ENCODE assay signal across 1 cellular context in the genomic region with DNA sequence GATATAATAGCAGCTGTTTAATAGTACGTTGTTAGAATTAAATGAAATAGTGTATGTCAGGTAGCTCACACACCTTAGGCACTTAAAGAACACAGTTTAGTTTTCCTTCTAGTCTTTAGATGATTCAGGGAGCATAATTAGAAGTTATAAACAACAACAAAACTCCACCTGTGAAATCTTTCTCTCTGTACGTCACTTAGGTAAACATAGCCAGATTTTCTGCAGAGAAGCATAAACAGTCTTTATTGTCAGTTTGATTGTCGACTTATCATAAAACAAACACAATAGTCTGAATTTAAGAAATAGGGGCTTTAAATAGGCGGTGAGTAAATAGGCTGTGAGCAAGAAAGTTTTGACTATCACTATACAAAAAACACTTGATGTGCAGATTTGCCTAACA.
A peak's percentile ranks its signal among the peaks of the same experiment; 100 is the strongest.
TF ChIP-seq lines count a peak whose summit lies in the region.

No MANE protein-coding gene starts in this region.

TF ChIP-seq in HEK293, 187 proteins besides CTCF, POLR2A, EP300 and RAD21 (continued from another document):
- TF ChIP-seq EGR2 (tag by site-specific recombination; IDR thresholded peaks at IDR 0.05; ENCODE audit: low read depth) (no peak), KLF16 (tag by site-specific recombination; IDR thresholded peaks at IDR 0.05) (no peak), ZNF549 (tag by site-specific recombination; IDR thresholded peaks at IDR 0.05) (no peak), ZNF274 (IDR thresholded peaks at IDR 0.05; ENCODE audit: low read length) (no peak), ZNF274 (tag by site-specific recombination; IDR thresholded peaks at IDR 0.05; ENCODE audit: borderline replicate concordance) (no peak), ZNF843 (tag by site-specific recombination; IDR thresholded peaks at IDR 0.05) (0 out of 2 replicates have a peak, but pooled peaks have one; percentile 35), ZNF747 (tag by site-specific recombination; IDR thresholded peaks at IDR 0.05) (no peak)
- TF ChIP-seq, protein P1, sequence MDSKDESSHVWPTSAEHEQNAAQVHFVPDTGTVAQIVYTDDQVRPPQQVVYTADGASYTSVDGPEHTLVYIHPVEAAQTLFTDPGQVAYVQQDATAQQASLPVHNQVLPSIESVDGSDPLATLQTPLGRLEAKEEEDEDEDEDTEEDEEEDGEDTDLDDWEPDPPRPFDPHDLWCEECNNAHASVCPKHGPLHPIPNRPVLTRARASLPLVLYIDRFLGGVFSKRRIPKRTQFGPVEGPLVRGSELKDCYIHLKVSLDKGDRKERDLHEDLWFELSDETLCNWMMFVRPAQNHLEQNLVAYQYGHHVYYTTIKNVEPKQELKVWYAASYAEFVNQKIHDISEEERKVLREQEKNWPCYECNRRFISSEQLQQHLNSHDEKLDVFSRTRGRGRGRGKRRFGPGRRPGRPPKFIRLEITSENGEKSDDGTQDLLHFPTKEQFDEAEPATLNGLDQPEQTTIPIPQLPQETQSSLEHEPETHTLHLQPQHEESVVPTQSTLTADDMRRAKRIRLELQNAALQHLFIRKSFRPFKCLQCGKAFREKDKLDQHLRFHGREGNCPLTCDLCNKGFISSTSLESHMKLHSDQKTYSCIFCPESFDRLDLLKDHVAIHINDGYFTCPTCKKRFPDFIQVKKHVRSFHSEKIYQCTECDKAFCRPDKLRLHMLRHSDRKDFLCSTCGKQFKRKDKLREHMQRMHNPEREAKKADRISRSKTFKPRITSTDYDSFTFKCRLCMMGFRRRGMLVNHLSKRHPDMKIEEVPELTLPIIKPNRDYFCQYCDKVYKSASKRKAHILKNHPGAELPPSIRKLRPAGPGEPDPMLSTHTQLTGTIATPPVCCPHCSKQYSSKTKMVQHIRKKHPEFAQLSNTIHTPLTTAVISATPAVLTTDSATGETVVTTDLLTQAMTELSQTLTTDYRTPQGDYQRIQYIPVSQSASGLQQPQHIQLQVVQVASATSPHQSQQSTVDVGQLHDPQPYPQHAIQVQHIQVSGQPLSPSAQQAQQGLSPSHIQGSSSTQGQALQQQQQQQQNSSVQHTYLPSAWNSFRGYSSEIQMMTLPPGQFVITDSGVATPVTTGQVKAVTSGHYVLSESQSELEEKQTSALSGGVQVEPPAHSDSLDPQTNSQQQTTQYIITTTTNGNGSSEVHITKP (tag by site-specific recombination; IDR thresholded peaks at IDR 0.05), result no peak
